In genomic region chr13:29411493-29411892, GRCh38 we compare ENCODE assay signal across 25 cellular contexts.
DNase-seq lines count a peak whose midpoint lies in the region; ATAC-seq and TF ChIP-seq lines count a peak whose summit lies in the region.
"Had no signal": no experiment of that assay in that cellular context is flagged by ENCODE, and none has a peak within 500 bp of the region (broad histone marks: within the 10 kb centered on the region; RNA-seq: fewer than 3 reads in every experiment).

No MANE protein-coding gene starts in this region.

- peak; percentile 37; the same call in 2 of the 3 replicates for ATAC-seq in SK-N-SH treated with all-trans-retinoic acid at 6 μM for 48 hours
- ATAC-seq in HG02623 (IDR thresholded peaks at IDR 0.05; ENCODE audit: unreplicated experiment): no peak
- ATAC-seq: right lobe of liver had no signal

- H3K9me3 ChIP-seq in MG63: peaks cover 6% of the 10 kb centered on the region; the same call in 1 of the 2 replicates
- H3K9me3 ChIP-seq: ascending aorta, right lobe of liver, testis, vagina had no signal

- no peaks in the 10 kb centered on the region for H3K79me2 ChIP-seq in ACC112 (ENCODE audit: control insufficient read depth, insufficient read depth, low read length, unreplicated experiment)

- H3K27ac ChIP-seq in ACC112 (ENCODE audit: low read depth, low read length): peak overlapping the region; percentile 11
- H3K27ac ChIP-seq: ascending aorta, right lobe of liver, testis, vagina had no signal

- intact Hi-C loops in activated CD4-positive, alpha-beta T cell treated with anti-CD3 and anti-CD28 coated beads, Interleukin-2, amount 10 ng/mL, durations not matched to agents 24 days and 14 days (cut with micrococcal nuclease): no loop called here

- TF ChIP-seq CTCF in fibroblast of villous mesenchyme (IDR thresholded peaks at IDR 0.05; ENCODE audit: insufficient read depth, low read depth, low read length): no peak

- H3K4me3 Mint-ChIP-seq in activated CD4-positive, alpha-beta T cell treated with anti-CD3 and anti-CD28 coated beads, Interleukin-2, amount 10 ng/mL, durations not matched to agents 24 days and 14 days: no peak overlapping the region
- H3K4me3 Mint-ChIP-seq: activated naive CD8-positive, alpha-beta T cell; CD4-positive, CD25-positive, alpha-beta regulatory T cell had no signal

- no peaks in the 10 kb centered on the region for H3K36me3 ChIP-seq in ACC112 (ENCODE audit: insufficient read depth, low read length)
- no peaks in the 10 kb centered on the region for H3K36me3 ChIP-seq in MG63
- H3K36me3 ChIP-seq: ascending aorta, right lobe of liver, vagina had no signal

- H3K4me1 Mint-ChIP-seq in activated CD4-positive, alpha-beta T cell treated with anti-CD3 and anti-CD28 coated beads, Interleukin-2, amount 10 ng/mL, durations not matched to agents 24 days and 14 days: peaks cover 4% of the 10 kb centered on the region
- H3K4me1 Mint-ChIP-seq: CD4-positive, CD25-positive, alpha-beta regulatory T cell had no signal

- no peak overlapping the region for H3K27ac Mint-ChIP-seq in activated CD4-positive, alpha-beta T cell treated with anti-CD3 and anti-CD28 coated beads, Interleukin-2, amount 10 ng/mL, durations not matched to agents 24 days and 14 days
- H3K27ac Mint-ChIP-seq: activated naive CD8-positive, alpha-beta T cell; CD4-positive, CD25-positive, alpha-beta regulatory T cell had no signal

- H3K27me3 Mint-ChIP-seq in activated CD4-positive, alpha-beta T cell treated with anti-CD3 and anti-CD28 coated beads, Interleukin-2, amount 10 ng/mL, durations not matched to agents 24 days and 14 days: peaks cover 1% of the 10 kb centered on the region
- H3K27me3 Mint-ChIP-seq: activated naive CD8-positive, alpha-beta T cell had no signal

- DNase-seq in GM04504 (ENCODE audit: low read depth): peak; percentile 24
- DNase-seq in fibroblast of villous mesenchyme (ENCODE audit: low read depth): peak; percentile 76
- DNase-seq in activated CD4-positive, alpha-beta T cell treated with anti-CD3 and anti-CD28 coated beads, Interleukin-2, amount 10 ng/mL, durations not matched to agents 24 days and 14 days: no peak
- DNase-seq in MG63: no peak
- no peak for DNase-seq in LoVo (ENCODE audit: low spot score)
- DNase-seq: activated CD4-positive, alpha-beta T cell treated with anti-CD3 and anti-CD28 coated beads, Interleukin-2, amount 50 U/mL, for 48 hours; activated CD4-positive, CD25-positive, alpha-beta regulatory T cell; cerebellar nuclear complex; DMS 273 treated with DMSO at 0.1 percent for 48 hours; erythroblast; GF-D8; islet precursor cell; NCI-H69; right lobe of liver; stimulated activated CD4-positive, alpha-beta T cell treated with anti-CD3 and anti-CD28 coated beads, Interleukin-4, amount 100 ng/mL, for 4 hours; stimulated activated naive CD4-positive, alpha-beta T cell; testis had no signal

- H3K4me3 ChIP-seq in ACC112 (ENCODE audit: low read depth, low read length) (no peak overlapping the region), fibroblast of villous mesenchyme (ENCODE audit: low read depth, low read length) (no peak overlapping the region), MG63 (no peak overlapping the region)
- H3K4me3 ChIP-seq: ascending aorta, lung, right lobe of liver, testis, vagina had no signal

- H3K27me3 ChIP-seq in ACC112 (ENCODE audit: insufficient read depth, low read length) (no peaks in the 10 kb centered on the region), MG63 (no peaks in the 10 kb centered on the region; the same call in 1 of the 2 replicates)
- H3K27me3 ChIP-seq: ascending aorta, right lobe of liver, testis, vagina had no signal

- no peaks in the 10 kb centered on the region for H3K9me3 Mint-ChIP-seq in activated CD4-positive, alpha-beta T cell treated with anti-CD3 and anti-CD28 coated beads, Interleukin-2, amount 10 ng/mL, durations not matched to agents 24 days and 14 days

- H3K36me3 Mint-ChIP-seq in activated CD4-positive, alpha-beta T cell treated with anti-CD3 and anti-CD28 coated beads, Interleukin-2, amount 10 ng/mL, durations not matched to agents 24 days and 14 days (ENCODE audit: low read depth): no peaks in the 10 kb centered on the region
- H3K36me3 Mint-ChIP-seq: activated naive CD8-positive, alpha-beta T cell; CD4-positive, CD25-positive, alpha-beta regulatory T cell had no signal

- peaks cover 8% of the 10 kb centered on the region for H3K4me1 ChIP-seq in ACC112 (ENCODE audit: control insufficient read depth, insufficient read depth, low read length, unreplicated experiment)
- H3K4me1 ChIP-seq: ascending aorta, right lobe of liver, testis, vagina had no signal

- no peak overlapping the region for H2AFZ ChIP-seq in ACC112 (ENCODE audit: low read length, unreplicated experiment)

TF ChIP-seq in SK-N-SH treated with all-trans-retinoic acid at 6 μM for 48 hours, 23 proteins besides CTCF, POLR2A, EP300 and RAD21 (continues in another document):
- no peak for TF ChIP-seq ZNF565 (CRISPR knock-in tag; conservative IDR thresholded peaks at IDR 0.05; ENCODE audit: low read depth)
- no peak for TF ChIP-seq ZC3H10 (CRISPR knock-in tag; IDR thresholded peaks at IDR 0.05)
- TF ChIP-seq TSHZ2 (CRISPR knock-in tag; IDR thresholded peaks at IDR 0.05): no peak
- no peak for TF ChIP-seq ZNF8 (CRISPR knock-in tag; IDR thresholded peaks at IDR 0.05)
- no peak for TF ChIP-seq PATZ1 (CRISPR knock-in tag; IDR thresholded peaks at IDR 0.05; ENCODE audit: borderline replicate concordance)
- no peak for TF ChIP-seq POU6F1 (CRISPR knock-in tag; IDR thresholded peaks at IDR 0.05; ENCODE audit: borderline replicate concordance, low read depth)
- no peak for TF ChIP-seq SNAI2 (CRISPR knock-in tag; IDR thresholded peaks at IDR 0.05)
- TF ChIP-seq ISL1 (CRISPR knock-in tag; IDR thresholded peaks at IDR 0.05): no peak
- TF ChIP-seq OSR1 (CRISPR knock-in tag; IDR thresholded peaks at IDR 0.05): no peak
- TF ChIP-seq PPARA (CRISPR knock-in tag; IDR thresholded peaks at IDR 0.05; ENCODE audit: borderline replicate concordance): no peak
- no peak for TF ChIP-seq ESRRG (CRISPR knock-in tag; IDR thresholded peaks at IDR 0.05)
- no peak for TF ChIP-seq RARB (CRISPR knock-in tag; IDR thresholded peaks at IDR 0.05)
- TF ChIP-seq ZFP30 (CRISPR knock-in tag; IDR thresholded peaks at IDR 0.05): no peak
- no peak for TF ChIP-seq CSDC2 (CRISPR knock-in tag; IDR thresholded peaks at IDR 0.05)

Comparison
In these comparisons a context has a peak if more than half of its experiments do, and no peak if none do; other contexts are left out.
1. DNase-seq: peak in GM04504 (single experiment) and fibroblast of villous mesenchyme (single experiment); none in activated CD4-positive, alpha-beta T cell treated with anti-CD3 and anti-CD28 coated beads, Interleukin-2, amount 10 ng/mL, durations not matched to agents 24 days and 14 days (single experiment), MG63 (single experiment) and LoVo (single experiment).